22 cellular contexts compared by ENCODE assay signal in the genomic region with DNA sequence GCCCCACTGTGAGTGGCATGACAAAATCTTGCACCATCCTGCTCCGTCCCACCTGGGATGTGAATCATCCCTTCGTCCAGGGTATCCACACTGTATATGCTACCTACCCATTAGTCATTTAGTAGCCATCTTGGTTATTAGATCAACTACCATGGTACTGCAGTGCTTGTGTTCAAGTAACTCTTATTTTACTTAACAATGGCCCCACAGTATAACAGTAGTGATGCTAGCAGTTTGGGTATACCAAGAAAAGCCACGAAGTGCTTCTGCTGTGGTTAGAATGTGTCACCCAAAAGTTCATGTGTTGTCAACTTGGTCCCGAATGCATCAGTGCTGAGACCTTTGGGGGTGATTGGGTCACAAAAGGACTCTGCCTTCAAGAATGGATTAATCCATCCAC. TPM values are rescaled to one million over a fixed set of nuclear protein-coding genes. Genes with fewer than 3 reads are reported as not detected.
DNase-seq lines count a peak whose midpoint lies in the region; ATAC-seq, FAIRE-seq and TF ChIP-seq lines count a peak whose summit lies in the region.
"Had no signal": no experiment of that assay in that cellular context is flagged by ENCODE, and none has a peak within 500 bp of the region (broad histone marks: within the 10 kb centered on the region; RNA-seq: fewer than 3 reads in every experiment).

No MANE protein-coding gene starts in this region.

- no peaks in the 10 kb centered on the region for H3K27me3 Mint-ChIP-seq in activated CD4-positive, alpha-beta memory T cell treated with anti-CD3 and anti-CD28 coated beads, Interleukin-2, amount 10 ng/mL, durations not matched to agents 7 days and 5 days
- H3K27me3 Mint-ChIP-seq in immature natural killer cell (ENCODE audit: low read depth in 3 of 3) (peaks cover 0 to 4% (median 2%) of the 10 kb centered on the region in 3 donors), MCF 10A (ENCODE audit: insufficient read depth, unreplicated experiment) (peaks cover under 1% of the 10 kb centered on the region)

- no TSS peak for BruUV-seq in MCF 10A (replicated peaks; lab: Mats Ljungman, UMichigan)

- peaks cover 71% of the 10 kb centered on the region for H3K36me3 Mint-ChIP-seq in activated CD4-positive, alpha-beta memory T cell treated with anti-CD3 and anti-CD28 coated beads, Interleukin-2, amount 10 ng/mL, durations not matched to agents 7 days and 5 days (ENCODE audit: low read depth)
- peaks cover 38 to 67% (median 40%) of the 10 kb centered on the region in 3 donors for H3K36me3 Mint-ChIP-seq in immature natural killer cell
- peaks cover 85% of the 10 kb centered on the region for H3K36me3 Mint-ChIP-seq in MCF 10A (ENCODE audit: insufficient read depth, unreplicated experiment)

- peaks cover 50% of the 10 kb centered on the region for H3K4me1 Mint-ChIP-seq in activated CD4-positive, alpha-beta memory T cell treated with anti-CD3 and anti-CD28 coated beads, Interleukin-2, amount 10 ng/mL, durations not matched to agents 7 days and 5 days
- H3K4me1 Mint-ChIP-seq in immature natural killer cell, result peaks cover 33 to 58% of the 10 kb centered on the region in 2 donors
- H3K4me1 Mint-ChIP-seq in MCF 10A (ENCODE audit: insufficient read depth, unreplicated experiment), result peaks cover 21% of the 10 kb centered on the region

- ATAC-seq in HG03097 (IDR thresholded peaks at IDR 0.05; ENCODE audit: low FRiP score, unreplicated experiment) (no peak), GM19023 (IDR thresholded peaks at IDR 0.05; ENCODE audit: unreplicated experiment) (no peak)
- ATAC-seq: HCT116, left colon had no signal

- POLR2A ChIA-PET in activated CD4-positive, alpha-beta memory T cell treated with anti-CD3 and anti-CD28 coated beads, Interleukin-2, amount 10 ng/mL, durations not matched to agents 7 days and 5 days (lab: Charles Lee), result no interaction called here
- POLR2A ChIA-PET in MCF 10A (lab: Yijun Ruan, JAX), result interaction anchor here (1.6 to 2.3 kb wide), 2 partner anchors 10 to 21 kb away, joined by 6 to 7 read pairs; no protein-coding TSS in a partner anchor

- no peaks in the 10 kb centered on the region for H3K9me3 Mint-ChIP-seq in activated CD4-positive, alpha-beta memory T cell treated with anti-CD3 and anti-CD28 coated beads, Interleukin-2, amount 10 ng/mL, durations not matched to agents 7 days and 5 days
- peaks cover 0 to 2% (median 0%) of the 10 kb centered on the region in 6 donors for H3K9me3 Mint-ChIP-seq in immature natural killer cell
- H3K9me3 Mint-ChIP-seq in MCF 10A (ENCODE audit: unreplicated experiment), result no peaks in the 10 kb centered on the region
- H3K9me3 Mint-ChIP-seq: mesothelial cell of epicardium had no signal

- CTCF ChIA-PET in activated CD4-positive, alpha-beta memory T cell treated with anti-CD3 and anti-CD28 coated beads, Interleukin-2, amount 10 ng/mL, durations not matched to agents 7 days and 5 days (lab: Charles Lee), result interaction anchor here (1.9 kb wide), 1 partner anchor 82 kb away, joined by 6 read pairs; no protein-coding TSS in a partner anchor
- CTCF ChIA-PET in MCF 10A (lab: Yijun Ruan, JAX), result interaction anchor here (2.7 to 6.3 kb wide), 2 partner anchors 9 to 82 kb away, joined by 22 to 53 read pairs; no protein-coding TSS in a partner anchor

- peak; percentile 50 for DNase-seq in activated CD4-positive, alpha-beta T cell treated with anti-CD3 and anti-CD28 coated beads for 48 hours
- DNase-seq in activated CD4-positive, alpha-beta T cell treated with anti-CD3 and anti-CD28 coated beads for 4 hours, result no peak
- DNase-seq in HTR-8/SVneo (ENCODE audit: insufficient read length, low spot score), result no peak
- peak; percentile 62 for DNase-seq in activated CD4-positive, alpha-beta memory T cell treated with anti-CD3 and anti-CD28 coated beads, Interleukin-2, amount 10 ng/mL, durations not matched to agents 7 days and 5 days
- DNase-seq in immature natural killer cell, result peak in 2 of 3 donors; percentile 44 to 47
- no peak for DNase-seq in MCF 10A (ENCODE audit: unreplicated experiment)
- DNase-seq: adrenal gland; C1 segment of cervical spinal cord; DMS 273 treated with DMSO at 0.1 percent for 48 hours; dorsolateral prefrontal cortex; left colon; NCI-H146; NCI-H2227 treated with DMSO at 0.1 percent for 48 hours; stimulated activated naive CD4-positive, alpha-beta T cell treated with Interleukin-2 at 50 U/mL for 16 hours had no signal

- no peak for TF ChIP-seq CTCF in MCF 10A (IDR thresholded peaks at IDR 0.05; ENCODE audit: unreplicated experiment)

- intact Hi-C loops in MCF 10A (cut with micrococcal nuclease), result no loop called here

- H3K4me3 Mint-ChIP-seq in activated CD4-positive, alpha-beta memory T cell treated with anti-CD3 and anti-CD28 coated beads, Interleukin-2, amount 10 ng/mL, durations not matched to agents 7 days and 5 days, result no peak overlapping the region
- H3K4me3 Mint-ChIP-seq in immature natural killer cell, result peak overlapping the region; percentile 51 to 76 (median 74)
- H3K4me3 Mint-ChIP-seq in MCF 10A (ENCODE audit: unreplicated experiment), result no peak overlapping the region
- H3K4me3 Mint-ChIP-seq: mesothelial cell of epicardium had no signal

- FAIRE-seq in HTR-8/SVneo (lab: Jason Lieb, UNC), result peak; percentile 94
- FAIRE-seq: A204.1, GM12891 had no signal

- peak overlapping the region; percentile 83 for H3K27ac Mint-ChIP-seq in activated CD4-positive, alpha-beta memory T cell treated with anti-CD3 and anti-CD28 coated beads, Interleukin-2, amount 10 ng/mL, durations not matched to agents 7 days and 5 days
- H3K27ac Mint-ChIP-seq in immature natural killer cell (peak overlapping the region; percentile 60 to 92 (median 82)), MCF 10A (ENCODE audit: low read depth, unreplicated experiment) (no peak overlapping the region)
- H3K27ac Mint-ChIP-seq: mesothelial cell of epicardium had no signal

RNA-seq across cellular contexts. Expression of gene OSER1, which starts 11.7 kb away (rescaled TPM):
- total RNA-seq in activated CD4-positive, alpha-beta memory T cell treated with anti-CD3 and anti-CD28 coated beads, Interleukin-2, amount 10 ng/mL, durations not matched to agents 7 days and 5 days, result 10 to 100 TPM; 30.8 to 31.4 TPM
- polyA plus RNA-seq in immature natural killer cell, result 10 to 100 TPM; 37.9 to 61.4 (median 55.1) TPM
- total RNA-seq in MCF 10A (2022), result 45.4 and 50.8 TPM in 2 replicates

RNA-seq across cellular contexts. Expression of gene JPH2, which starts 11.9 kb away (rescaled TPM):
- under 1 TPM; 0.05 to 0.10 TPM for total RNA-seq in activated CD4-positive, alpha-beta memory T cell treated with anti-CD3 and anti-CD28 coated beads, Interleukin-2, amount 10 ng/mL, durations not matched to agents 7 days and 5 days
- polyA plus RNA-seq in immature natural killer cell, result not detected
- 11.1 and 14.7 TPM in 2 replicates for total RNA-seq in MCF 10A (2022)

RNA-seq across cellular contexts. Expression of gene GDAP1L1, which starts 48.2 kb away (rescaled TPM):
- total RNA-seq in activated CD4-positive, alpha-beta memory T cell treated with anti-CD3 and anti-CD28 coated beads, Interleukin-2, amount 10 ng/mL, durations not matched to agents 7 days and 5 days, result not detected
- not detected for polyA plus RNA-seq in immature natural killer cell
- 0.37 TPM in 1 of 2 replicates, not detected in the other for total RNA-seq in MCF 10A (2022)
- total RNA-seq: left colon, RPMI7951 had no signal
- polyA plus RNA-seq: esophagus had no signal

Comparison
In these comparisons a context has a peak if more than half of its experiments do, and no peak if none do; other contexts are left out.
1. DNase-seq: peak in activated CD4-positive, alpha-beta T cell treated with anti-CD3 and anti-CD28 coated beads for 48 hours (single experiment), activated CD4-positive, alpha-beta memory T cell treated with anti-CD3 and anti-CD28 coated beads, Interleukin-2, amount 10 ng/mL, durations not matched to agents 7 days and 5 days (single experiment) and immature natural killer cell (2 of 3); none in activated CD4-positive, alpha-beta T cell treated with anti-CD3 and anti-CD28 coated beads for 4 hours (0 of 2), HTR-8/SVneo (single experiment) and MCF 10A (single experiment).
2. H3K4me3 Mint-ChIP-seq: peak in immature natural killer cell (5 of 5); none in activated CD4-positive, alpha-beta memory T cell treated with anti-CD3 and anti-CD28 coated beads, Interleukin-2, amount 10 ng/mL, durations not matched to agents 7 days and 5 days (single experiment) and MCF 10A (single experiment).
3. RNA of gene JPH2, which starts 11.9 kb away (total RNA-seq): 11.1 to 14.7 TPM in MCF 10A; 0.05 to 0.10 TPM in activated CD4-positive, alpha-beta memory T cell treated with anti-CD3 and anti-CD28 coated beads, Interleukin-2, amount 10 ng/mL, durations not matched to agents 7 days and 5 days; every median in the first group is over 10 times any median in the second.